ENCODE assay signal across 2 cellular contexts in the genomic region with DNA sequence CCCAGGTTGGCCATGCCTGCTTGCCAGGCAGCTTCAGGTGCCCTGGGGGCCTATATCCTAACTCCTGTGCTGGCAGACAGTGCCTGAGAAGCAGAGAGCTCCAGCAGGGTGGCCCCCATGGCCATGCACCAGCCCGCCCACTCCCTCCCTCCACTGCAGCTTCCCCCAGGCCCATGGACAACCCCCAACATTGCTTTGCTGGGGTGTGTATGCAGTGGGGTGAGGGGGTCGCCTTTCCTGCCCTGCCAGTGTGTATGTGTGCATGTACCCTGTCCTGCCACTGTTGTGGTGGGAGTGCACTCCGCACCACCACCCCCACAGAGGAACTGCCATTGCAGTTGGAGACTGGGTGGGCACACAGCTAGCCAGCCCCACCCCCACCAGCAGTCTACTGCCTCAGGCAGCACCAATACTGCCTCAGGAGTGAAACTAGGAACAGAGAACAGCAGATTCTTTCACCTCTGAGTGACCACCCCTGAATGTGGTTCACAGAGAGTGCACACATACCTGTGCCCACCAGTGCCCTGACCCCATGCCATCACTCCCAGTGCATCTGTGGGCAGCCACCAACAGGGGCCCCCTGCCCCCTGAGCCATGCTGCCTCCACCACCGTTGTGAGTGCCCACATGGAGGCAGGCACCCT.
TF ChIP-seq lines count a peak whose summit lies in the region.

No MANE protein-coding gene starts in this region.

TF ChIP-seq in HEK293, 187 proteins besides CTCF, POLR2A, EP300 and RAD21 (continued from another document):
- 0 out of 2 replicates have a peak, but pooled peaks have one; percentile 8 for TF ChIP-seq EGR2 (tag by site-specific recombination; IDR thresholded peaks at IDR 0.05; ENCODE audit: low read depth)

TF ChIP-seq in H1, 55 proteins besides CTCF, POLR2A, EP300 and RAD21 (continued from another document):
- no peak for TF ChIP-seq EGR1 (IDR thresholded peaks at IDR 0.05; ENCODE audit: borderline replicate concordance, low read depth, low read length)
- no peak for TF ChIP-seq TAF7 (optimal IDR thresholded peaks at IDR 0.05; ENCODE audit: borderline replicate concordance, low read depth, low read length)
- no peak for TF ChIP-seq BACH1 (IDR thresholded peaks at IDR 0.05; ENCODE audit: low read length)
- no peak for TF ChIP-seq CREB1 (IDR thresholded peaks at IDR 0.05)
- no peak for TF ChIP-seq KDM1A (IDR thresholded peaks at IDR 0.05; ENCODE audit: borderline replicate concordance, low read length)
- TF ChIP-seq KDM5A (IDR thresholded peaks at IDR 0.05; ENCODE audit: low read length): no peak
- TF ChIP-seq, protein P1, sequence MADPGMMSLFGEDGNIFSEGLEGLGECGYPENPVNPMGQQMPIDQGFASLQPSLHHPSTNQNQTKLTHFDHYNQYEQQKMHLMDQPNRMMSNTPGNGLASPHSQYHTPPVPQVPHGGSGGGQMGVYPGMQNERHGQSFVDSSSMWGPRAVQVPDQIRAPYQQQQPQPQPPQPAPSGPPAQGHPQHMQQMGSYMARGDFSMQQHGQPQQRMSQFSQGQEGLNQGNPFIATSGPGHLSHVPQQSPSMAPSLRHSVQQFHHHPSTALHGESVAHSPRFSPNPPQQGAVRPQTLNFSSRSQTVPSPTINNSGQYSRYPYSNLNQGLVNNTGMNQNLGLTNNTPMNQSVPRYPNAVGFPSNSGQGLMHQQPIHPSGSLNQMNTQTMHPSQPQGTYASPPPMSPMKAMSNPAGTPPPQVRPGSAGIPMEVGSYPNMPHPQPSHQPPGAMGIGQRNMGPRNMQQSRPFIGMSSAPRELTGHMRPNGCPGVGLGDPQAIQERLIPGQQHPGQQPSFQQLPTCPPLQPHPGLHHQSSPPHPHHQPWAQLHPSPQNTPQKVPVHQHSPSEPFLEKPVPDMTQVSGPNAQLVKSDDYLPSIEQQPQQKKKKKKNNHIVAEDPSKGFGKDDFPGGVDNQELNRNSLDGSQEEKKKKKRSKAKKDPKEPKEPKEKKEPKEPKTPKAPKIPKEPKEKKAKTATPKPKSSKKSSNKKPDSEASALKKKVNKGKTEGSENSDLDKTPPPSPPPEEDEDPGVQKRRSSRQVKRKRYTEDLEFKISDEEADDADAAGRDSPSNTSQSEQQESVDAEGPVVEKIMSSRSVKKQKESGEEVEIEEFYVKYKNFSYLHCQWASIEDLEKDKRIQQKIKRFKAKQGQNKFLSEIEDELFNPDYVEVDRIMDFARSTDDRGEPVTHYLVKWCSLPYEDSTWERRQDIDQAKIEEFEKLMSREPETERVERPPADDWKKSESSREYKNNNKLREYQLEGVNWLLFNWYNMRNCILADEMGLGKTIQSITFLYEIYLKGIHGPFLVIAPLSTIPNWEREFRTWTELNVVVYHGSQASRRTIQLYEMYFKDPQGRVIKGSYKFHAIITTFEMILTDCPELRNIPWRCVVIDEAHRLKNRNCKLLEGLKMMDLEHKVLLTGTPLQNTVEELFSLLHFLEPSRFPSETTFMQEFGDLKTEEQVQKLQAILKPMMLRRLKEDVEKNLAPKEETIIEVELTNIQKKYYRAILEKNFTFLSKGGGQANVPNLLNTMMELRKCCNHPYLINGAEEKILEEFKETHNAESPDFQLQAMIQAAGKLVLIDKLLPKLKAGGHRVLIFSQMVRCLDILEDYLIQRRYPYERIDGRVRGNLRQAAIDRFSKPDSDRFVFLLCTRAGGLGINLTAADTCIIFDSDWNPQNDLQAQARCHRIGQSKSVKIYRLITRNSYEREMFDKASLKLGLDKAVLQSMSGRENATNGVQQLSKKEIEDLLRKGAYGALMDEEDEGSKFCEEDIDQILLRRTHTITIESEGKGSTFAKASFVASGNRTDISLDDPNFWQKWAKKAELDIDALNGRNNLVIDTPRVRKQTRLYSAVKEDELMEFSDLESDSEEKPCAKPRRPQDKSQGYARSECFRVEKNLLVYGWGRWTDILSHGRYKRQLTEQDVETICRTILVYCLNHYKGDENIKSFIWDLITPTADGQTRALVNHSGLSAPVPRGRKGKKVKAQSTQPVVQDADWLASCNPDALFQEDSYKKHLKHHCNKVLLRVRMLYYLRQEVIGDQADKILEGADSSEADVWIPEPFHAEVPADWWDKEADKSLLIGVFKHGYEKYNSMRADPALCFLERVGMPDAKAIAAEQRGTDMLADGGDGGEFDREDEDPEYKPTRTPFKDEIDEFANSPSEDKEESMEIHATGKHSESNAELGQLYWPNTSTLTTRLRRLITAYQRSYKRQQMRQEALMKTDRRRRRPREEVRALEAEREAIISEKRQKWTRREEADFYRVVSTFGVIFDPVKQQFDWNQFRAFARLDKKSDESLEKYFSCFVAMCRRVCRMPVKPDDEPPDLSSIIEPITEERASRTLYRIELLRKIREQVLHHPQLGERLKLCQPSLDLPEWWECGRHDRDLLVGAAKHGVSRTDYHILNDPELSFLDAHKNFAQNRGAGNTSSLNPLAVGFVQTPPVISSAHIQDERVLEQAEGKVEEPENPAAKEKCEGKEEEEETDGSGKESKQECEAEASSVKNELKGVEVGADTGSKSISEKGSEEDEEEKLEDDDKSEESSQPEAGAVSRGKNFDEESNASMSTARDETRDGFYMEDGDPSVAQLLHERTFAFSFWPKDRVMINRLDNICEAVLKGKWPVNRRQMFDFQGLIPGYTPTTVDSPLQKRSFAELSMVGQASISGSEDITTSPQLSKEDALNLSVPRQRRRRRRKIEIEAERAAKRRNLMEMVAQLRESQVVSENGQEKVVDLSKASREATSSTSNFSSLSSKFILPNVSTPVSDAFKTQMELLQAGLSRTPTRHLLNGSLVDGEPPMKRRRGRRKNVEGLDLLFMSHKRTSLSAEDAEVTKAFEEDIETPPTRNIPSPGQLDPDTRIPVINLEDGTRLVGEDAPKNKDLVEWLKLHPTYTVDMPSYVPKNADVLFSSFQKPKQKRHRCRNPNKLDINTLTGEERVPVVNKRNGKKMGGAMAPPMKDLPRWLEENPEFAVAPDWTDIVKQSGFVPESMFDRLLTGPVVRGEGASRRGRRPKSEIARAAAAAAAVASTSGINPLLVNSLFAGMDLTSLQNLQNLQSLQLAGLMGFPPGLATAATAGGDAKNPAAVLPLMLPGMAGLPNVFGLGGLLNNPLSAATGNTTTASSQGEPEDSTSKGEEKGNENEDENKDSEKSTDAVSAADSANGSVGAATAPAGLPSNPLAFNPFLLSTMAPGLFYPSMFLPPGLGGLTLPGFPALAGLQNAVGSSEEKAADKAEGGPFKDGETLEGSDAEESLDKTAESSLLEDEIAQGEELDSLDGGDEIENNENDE (IDR thresholded peaks at IDR 0.05; ENCODE audit: insufficient replicate concordance, low read length): no peak
- TF ChIP-seq KDM4A (IDR thresholded peaks at IDR 0.05; ENCODE audit: low read depth, low read length, severe bottlenecking): no peak
- TF ChIP-seq SIN3A (conservative IDR thresholded peaks at IDR 0.05 in 1 of 2, IDR thresholded peaks at IDR 0.05 in 1 of 2; ENCODE audit: low read depth in 1 of 2, low read length in 2 of 2): no peak
- no peak for TF ChIP-seq RFX5 (IDR thresholded peaks at IDR 0.05; ENCODE audit: borderline replicate concordance, low read depth, low read length)
- TF ChIP-seq PHF8 (conservative IDR thresholded peaks at IDR 0.05; ENCODE audit: low read depth, low read length): no peak
- TF ChIP-seq ATF2 (IDR thresholded peaks at IDR 0.05; ENCODE audit: low read length): no peak
- TF ChIP-seq, protein P2, sequence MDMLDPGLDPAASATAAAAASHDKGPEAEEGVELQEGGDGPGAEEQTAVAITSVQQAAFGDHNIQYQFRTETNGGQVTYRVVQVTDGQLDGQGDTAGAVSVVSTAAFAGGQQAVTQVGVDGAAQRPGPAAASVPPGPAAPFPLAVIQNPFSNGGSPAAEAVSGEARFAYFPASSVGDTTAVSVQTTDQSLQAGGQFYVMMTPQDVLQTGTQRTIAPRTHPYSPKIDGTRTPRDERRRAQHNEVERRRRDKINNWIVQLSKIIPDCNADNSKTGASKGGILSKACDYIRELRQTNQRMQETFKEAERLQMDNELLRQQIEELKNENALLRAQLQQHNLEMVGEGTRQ (IDR thresholded peaks at IDR 0.05; ENCODE audit: low read length): no peak
- no peak for TF ChIP-seq CHD1 (IDR thresholded peaks at IDR 0.05; ENCODE audit: low read depth, low read length)
